In genomic region chr11:86152006-86152862, GRCh38 we compare ENCODE assay signal across 8 cellular contexts.
A peak's percentile ranks its signal among the peaks of the same experiment; 100 is the strongest.
DNase-seq lines count a peak whose midpoint lies in the region; ATAC-seq lines count a peak whose summit lies in the region.

No MANE protein-coding gene starts in this region.

- no peak overlapping the region for H4K8ac ChIP-seq in mesenchymal stem cell (ENCODE audit: low read length)

- no peak overlapping the region for H3K23ac ChIP-seq in mesenchymal stem cell (ENCODE audit: low read length in 2 of 2)

- H3K36me3 ChIP-seq in mesenchymal stem cell (ENCODE audit: control insufficient read depth in 1 of 2, insufficient read depth in 2 of 2, low read depth in 1 of 2, low read length in 2 of 2): no peaks in the 10 kb centered on the region

- peak overlapping the region; percentile 31 for H2AK5ac ChIP-seq in mesenchymal stem cell (ENCODE audit: low read length, severe bottlenecking)

- H3K14ac ChIP-seq in mesenchymal stem cell (ENCODE audit: low read length in 2 of 2): peak overlapping the region in 1 of 2 experiments; percentile 11

- no peaks in the 10 kb centered on the region for H3K9me3 ChIP-seq in mesenchymal stem cell (ENCODE audit: control insufficient read depth, low read length)

- peak overlapping the region; percentile 29 for H3K4me2 ChIP-seq in mesenchymal stem cell (ENCODE audit: low read length, poor library complexity, severe bottlenecking)

- DNase-seq in AG08395 (ENCODE audit: low spot score): peak; percentile 55
- no peak for DNase-seq in mesenchymal stem cell
- DNase-seq in stimulated activated naive CD4-positive, alpha-beta T cell treated with Interleukin-2 at 50 U/mL for 16 hours (lab: John Stamatoyannopoulos, UW): no peak
- DNase-seq in NCI-H748 treated with DMSO at 0.1 percent for 48 hours (lab: John Stamatoyannopoulos, UW): no peak
- DNase-seq in HuH-7 (ENCODE audit: low spot score): no peak

- peak overlapping the region in 1 of 2 experiments; percentile 14 for H3K4me3 ChIP-seq in mesenchymal stem cell (ENCODE audit: insufficient read depth in 1 of 2, low read depth in 1 of 2, low read length in 2 of 2)

- ATAC-seq in GM21786 (IDR thresholded peaks at IDR 0.05; ENCODE audit: unreplicated experiment): peak; percentile 36
- no peak for ATAC-seq in GM19397 (IDR thresholded peaks at IDR 0.05; ENCODE audit: unreplicated experiment)

- no peaks in the 10 kb centered on the region for H3K27me3 ChIP-seq in mesenchymal stem cell (ENCODE audit: control insufficient read depth in 1 of 2, insufficient read depth in 1 of 2, low read length in 2 of 2)

- peak overlapping the region in 1 of 2 experiments; percentile 67 for H3K4ac ChIP-seq in mesenchymal stem cell (ENCODE audit: low read depth in 1 of 2, low read length in 2 of 2)

- H3K18ac ChIP-seq in mesenchymal stem cell (ENCODE audit: low read depth in 1 of 2, low read length in 2 of 2): peak overlapping the region in 1 of 2 experiments; percentile 87

- H4K91ac ChIP-seq in mesenchymal stem cell (ENCODE audit: low read length): no peak overlapping the region

- H2AFZ ChIP-seq in mesenchymal stem cell (ENCODE audit: low read depth, low read length): no peak overlapping the region

- H3K79me1 ChIP-seq in mesenchymal stem cell (replicated peaks; ENCODE audit: low read length, poor library complexity, severe bottlenecking): peaks cover 2% of the 10 kb centered on the region

- 80% methylated on average over 2 of the region's 2 CpGs for WGBS in mesenchymal stem cell

- H3K9ac ChIP-seq in mesenchymal stem cell (ENCODE audit: low read length): peak overlapping the region; percentile 38

- H2BK120ac ChIP-seq in mesenchymal stem cell (ENCODE audit: low read depth, low read length): no peak overlapping the region

- peaks cover 11% of the 10 kb centered on the region for H3K4me1 ChIP-seq in mesenchymal stem cell (ENCODE audit: control insufficient read depth, insufficient read depth, low read depth, low read length)

- H3K27ac ChIP-seq in angular gyrus (ENCODE audit: low read depth, low read length): peak overlapping the region; percentile 98
- H3K27ac ChIP-seq in mesenchymal stem cell (ENCODE audit: low read length, poor library complexity, severe bottlenecking): peak overlapping the region; percentile 85

- peak overlapping the region in 1 of 2 experiments; percentile 92 for H2BK12ac ChIP-seq in mesenchymal stem cell (ENCODE audit: low read length in 2 of 2)

- H2BK5ac ChIP-seq in mesenchymal stem cell (ENCODE audit: low read depth, low read length, poor library complexity, severe bottlenecking): peak overlapping the region; percentile 6

- H2BK15ac ChIP-seq in mesenchymal stem cell (ENCODE audit: low read depth, poor library complexity, severe bottlenecking): no peak overlapping the region
